Comparison of ENCODE assay signal across 8 cellular contexts in the genomic region with DNA sequence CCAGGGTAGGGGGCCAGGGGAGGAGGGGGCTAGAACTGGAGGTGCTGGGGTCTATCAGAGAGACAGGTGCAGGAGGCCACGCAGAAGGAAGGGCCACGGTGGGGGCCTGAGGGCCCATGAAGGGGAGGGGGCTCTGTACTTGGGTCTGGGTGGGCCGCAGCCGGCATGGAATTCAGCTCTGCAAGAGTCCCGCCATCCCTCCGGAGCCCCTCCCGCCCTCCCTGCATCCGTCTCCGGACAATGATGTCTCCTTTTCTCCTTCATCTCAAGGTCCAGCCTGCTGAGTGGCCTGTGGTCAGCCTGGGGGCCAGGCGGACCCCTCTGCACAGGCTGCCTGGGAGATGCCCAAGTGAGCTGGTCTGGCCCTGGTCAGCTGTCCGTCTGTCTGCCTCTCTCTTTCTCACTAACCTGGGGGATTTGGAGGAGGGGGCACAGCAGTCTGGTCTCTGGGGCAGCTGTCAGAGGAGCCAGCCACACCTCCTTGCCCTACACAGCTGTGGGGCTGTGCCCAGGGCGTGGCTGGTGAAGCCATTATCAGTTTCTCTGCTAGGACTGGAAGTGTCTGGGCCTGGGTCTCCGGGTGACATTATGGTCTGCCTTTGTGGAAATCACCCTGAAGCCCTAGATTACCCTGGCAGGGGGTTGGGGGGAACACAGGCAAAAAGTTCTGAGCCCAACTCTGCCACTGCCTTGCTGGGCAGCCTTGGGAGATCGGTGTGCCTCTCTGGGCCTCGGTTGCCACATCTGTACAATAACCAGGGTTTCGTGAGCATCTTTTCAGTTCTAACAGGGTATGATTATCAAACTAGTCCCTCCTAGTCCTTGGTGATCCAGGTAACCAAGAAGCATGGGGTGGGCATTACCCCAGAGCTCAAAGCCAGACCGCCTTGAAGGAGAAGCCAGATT. TPM values are rescaled to one million over a fixed set of nuclear protein-coding genes. Genes with fewer than 3 reads are reported as not detected.
DNase-seq lines count a peak whose midpoint lies in the region; ATAC-seq and TF ChIP-seq lines count a peak whose summit lies in the region.
"Had no signal": no experiment of that assay in that cellular context is flagged by ENCODE, and none has a peak within 500 bp of the region (broad histone marks: within the 10 kb centered on the region; RNA-seq: fewer than 3 reads in every experiment).

No MANE protein-coding gene starts in this region.

- H3K9me3 Mint-ChIP-seq in CD8-positive, alpha-beta T cell, result no peaks in the 10 kb centered on the region

- TF ChIP-seq POLR2A in gastrocnemius medialis (IDR thresholded peaks at IDR 0.05), result no peak

- H3K4me3 Mint-ChIP-seq in CD8-positive, alpha-beta T cell, result peak overlapping the region; percentile 55

- DNase-seq in CD8-positive, alpha-beta T cell, result peak in 1 of 7 experiments; percentile 13
- DNase-seq in Panc1 (ENCODE audit: low read depth, low spot score), result no peak
- DNase-seq in fibroblast of villous mesenchyme (ENCODE audit: low read depth), result no peak
- DNase-seq in gastrocnemius medialis, result no peak
- DNase-seq in NCI-H226, result no peak
- no peak for DNase-seq in NCI-H1048 (lab: John Stamatoyannopoulos, UW)
- DNase-seq: KBM-7 had no signal

- no peak overlapping the region for H3K27ac Mint-ChIP-seq in CD8-positive, alpha-beta T cell

- no peak for ATAC-seq in CD8-positive, alpha-beta T cell
- ATAC-seq in Panc1 (no peak), gastrocnemius medialis (no peak), HG02840 (IDR thresholded peaks at IDR 0.05; ENCODE audit: low FRiP score, unreplicated experiment) (no peak)

- peaks cover 13% of the 10 kb centered on the region for H3K4me1 ChIP-seq in CD8-positive, alpha-beta T cell (ENCODE audit: insufficient read depth, low read length)
- H3K4me1 ChIP-seq in Panc1 (ENCODE audit: control insufficient read depth, insufficient read depth, low read length) (peaks cover 23% of the 10 kb centered on the region), gastrocnemius medialis (peaks cover 4 to 5% of the 10 kb centered on the region in 2 donors)

- no peak overlapping the region for H3K4me3 ChIP-seq in CD8-positive, alpha-beta T cell (ENCODE audit: low read depth, low read length)
- H3K4me3 ChIP-seq in Panc1 (ENCODE audit: low read depth in 2 of 2, low read length in 2 of 2), result peak overlapping the region; percentile 45 to 59
- H3K4me3 ChIP-seq in fibroblast of villous mesenchyme (ENCODE audit: low read depth, low read length), result peak overlapping the region; percentile 53
- H3K4me3 ChIP-seq in gastrocnemius medialis, result peak overlapping the region in 3 of 4 donors; percentile 12 to 55 (median 51)

- BruUV-seq in Panc1 (replicated peaks; lab: Mats Ljungman, UMichigan), result no TSS peak

- intact Hi-C loops in CD8-positive, alpha-beta T cell (cut with DNase I, micrococcal nuclease), result no loop called here
- intact Hi-C loops in Panc1 (cut with micrococcal nuclease; ENCODE audit: unreplicated experiment), result no loop called here
- intact Hi-C loops in gastrocnemius medialis (cut with DNase I; ENCODE audit: low total_unique reads), result no loop called here

- H3K27me3 ChIP-seq in CD8-positive, alpha-beta T cell (ENCODE audit: insufficient read depth, low read length), result peaks cover 6% of the 10 kb centered on the region
- no peaks in the 10 kb centered on the region for H3K27me3 ChIP-seq in Panc1 (ENCODE audit: control insufficient read depth, insufficient read depth, low read length)
- peaks cover 21 to 30% (median 22%) of the 10 kb centered on the region in 3 donors for H3K27me3 ChIP-seq in gastrocnemius medialis

- H3K27me3 Mint-ChIP-seq in CD8-positive, alpha-beta T cell (ENCODE audit: low read depth), result peaks cover 31% of the 10 kb centered on the region

- no peaks in the 10 kb centered on the region for H3K36me3 ChIP-seq in CD8-positive, alpha-beta T cell (ENCODE audit: insufficient read depth, low read length)
- H3K36me3 ChIP-seq in Panc1 (ENCODE audit: control insufficient read depth, insufficient read depth, low read length) (no peaks in the 10 kb centered on the region), gastrocnemius medialis (no peaks in the 10 kb centered on the region)

- in situ Hi-C loops in Panc1 (cut with HindIII; ENCODE audit: low pct_unique_long_range_greater_than_20kb, low sequenced_read_pairs) (no loop called here), gastrocnemius medialis (cut with MboI; ENCODE audit: low sequenced_read_pairs in 4 of 4) (loop anchor here in 2 of 4 donors (10.0 kb wide), 2 partner anchors 99 to 109 kb away; no protein-coding TSS in a partner anchor)

- peaks cover 14% of the 10 kb centered on the region for H3K4me1 Mint-ChIP-seq in CD8-positive, alpha-beta T cell (ENCODE audit: low read depth)

- TF ChIP-seq CTCF in CD8-positive, alpha-beta T cell (IDR thresholded peaks at IDR 0.05), result no peak
- TF ChIP-seq CTCF in Panc1 (IDR thresholded peaks at IDR 0.05) (no peak), fibroblast of villous mesenchyme (IDR thresholded peaks at IDR 0.05; ENCODE audit: insufficient read depth, low read depth, low read length) (no peak), gastrocnemius medialis (IDR thresholded peaks at IDR 0.05 in 4 of 5, conservative IDR thresholded peaks at IDR 0.05 in 1 of 5) (no peak)

- H3K27ac ChIP-seq in CD8-positive, alpha-beta T cell (ENCODE audit: low read depth, low read length), result no peak overlapping the region
- H3K27ac ChIP-seq in Panc1 (ENCODE audit: low read length) (no peak overlapping the region), gastrocnemius medialis (no peak overlapping the region)

- CTCF ChIA-PET in CD8-positive, alpha-beta T cell (lab: Charles Lee), result interaction anchor here (0.6 to 6.4 kb wide), 5 partner anchors 8 to 105 kb away, joined by 4 to 31 read pairs (median 5); no protein-coding TSS in a partner anchor
- CTCF ChIA-PET in Panc1 (lab: Charles Lee), result interaction anchor here (1.1 kb wide), 1 partner anchor 30 kb away, joined by 17 read pairs; no protein-coding TSS in a partner anchor

- H3K9me3 ChIP-seq in CD8-positive, alpha-beta T cell (ENCODE audit: low read length), result no peaks in the 10 kb centered on the region
- H3K9me3 ChIP-seq in Panc1 (ENCODE audit: control insufficient read depth, insufficient read depth, low read depth, low read length) (no peaks in the 10 kb centered on the region), gastrocnemius medialis (no peaks in the 10 kb centered on the region)

- POLR2A ChIA-PET in CD8-positive, alpha-beta T cell (lab: Charles Lee), result interaction anchor here (0.6 kb wide), 1 partner anchor 27 kb away, joined by 3 read pairs; no protein-coding TSS in a partner anchor
- POLR2A ChIA-PET in Panc1 (lab: Charles Lee), result interaction anchor here (0.7 kb wide), 1 partner anchor 12 kb away, joined by 11 read pairs; no protein-coding TSS in a partner anchor

- no peaks in the 10 kb centered on the region for H3K36me3 Mint-ChIP-seq in CD8-positive, alpha-beta T cell

RNA-seq across cellular contexts. Expression of a gene that starts 19.0 kb away (rescaled TPM):
- 10 to 100 TPM; 26.1 to 33.2 TPM for total RNA-seq in CD8-positive, alpha-beta T cell
- total RNA-seq in Panc1 (2021; ENCODE audit: unreplicated experiment), result 422 TPM
- polyA plus RNA-seq in Panc1 (2012; ENCODE audit: insufficient read length), result 1,072 TPM
- 77.7 and 130 TPM in 2 replicates for total RNA-seq in fibroblast of villous mesenchyme
- total RNA-seq in gastrocnemius medialis, result 1,000 to 10,000 TPM; 1,878 to 2,898 (median 2,185) TPM
